1 cellular context compared by ENCODE assay signal in genomic region chr9:70043285-70043684, GRCh38.
TF ChIP-seq lines count a peak whose summit lies in the region.

No MANE protein-coding gene starts in this region.

TF ChIP-seq in GM23338, 12 proteins besides CTCF, POLR2A, EP300 and RAD21 (continued from another document):
- TF ChIP-seq ZNF462 (CRISPR knock-in tag; IDR thresholded peaks at IDR 0.05) (no peak), CREB1 (CRISPR knock-in tag; IDR thresholded peaks at IDR 0.05; ENCODE audit: low read depth) (no peak), STAT1 (IDR thresholded peaks at IDR 0.05; ENCODE audit: unreplicated experiment) (no peak)
